In genomic region chr2:230659653-230660138, GRCh38 we compare ENCODE assay signal across 7 cellular contexts. TPM values are rescaled to one million over a fixed set of nuclear protein-coding genes. Genes with fewer than 3 reads are reported as not detected.
DNase-seq lines count a peak whose midpoint lies in the region; ATAC-seq and TF ChIP-seq lines count a peak whose summit lies in the region.
"Not testable (repeated sequence)": the region's sequence is repeated elsewhere in the genome, so short reads cannot be mapped to it uniquely, and the experiment has no call there.

No MANE protein-coding gene starts in this region.

- peak overlapping the region; percentile 37 for H3K4me3 ChIP-seq in GM06990 (replicated peaks; ENCODE audit: low read depth, low read length)
- not testable (repeated sequence) for H3K4me3 ChIP-seq in esophagus muscularis mucosa
- peak overlapping the region; percentile 25 for H3K4me3 ChIP-seq in naive thymus-derived CD4-positive, alpha-beta T cell (ENCODE audit: low read length)

- WGBS in esophagus muscularis mucosa = 83% methylated on average over 14 of the region's 15 CpGs

- TF ChIP-seq POLR2A in esophagus muscularis mucosa (IDR thresholded peaks at IDR 0.05; ENCODE audit: low read depth) = not testable (repeated sequence)

- H3K4me3 Mint-ChIP-seq in T-cell = peak overlapping the region in 2 of 3 donors; percentile 24 to 71
- peak overlapping the region; percentile 79 for H3K4me3 Mint-ChIP-seq in activated T-cell treated with anti-CD3 and anti-CD28 coated beads, Interleukin-2, amount 50 U/mL, for 24 hours
- H3K4me3 Mint-ChIP-seq in activated naive CD8-positive, alpha-beta T cell treated with anti-CD3 and anti-CD28 coated beads, Interleukin-2, amount 50 U/mL, for 24 hours = peak overlapping the region; percentile 71
- H3K4me3 Mint-ChIP-seq in naive thymus-derived CD4-positive, alpha-beta T cell = peak overlapping the region in 8 of 10 donors; percentile 66 to 92 (median 78)
- H3K4me3 Mint-ChIP-seq in stimulated activated memory B cell treated with anti-CD40 and anti-IgM and Interleukin-4, amounts not matched to agents 10 μg/mL and 1 μg/mL and 100 μg/mL, for 72 hours = not testable (repeated sequence)

- not testable (repeated sequence) for H3K27me3 ChIP-seq in GM06990 (replicated peaks; ENCODE audit: control insufficient read depth, insufficient read depth, low read length); esophagus muscularis mucosa; naive thymus-derived CD4-positive, alpha-beta T cell (ENCODE audit: control insufficient read depth in 2 of 2, insufficient read depth in 2 of 2, low read length in 2 of 2)

- not testable (repeated sequence) for H3K36me3 ChIP-seq in GM06990 (ENCODE audit: control insufficient read depth, insufficient read depth, low read length); esophagus muscularis mucosa; naive thymus-derived CD4-positive, alpha-beta T cell (ENCODE audit: control insufficient read depth in 2 of 3, insufficient read depth in 3 of 3, low read length in 3 of 3)

- DNase-seq in GM06990 (ENCODE audit: extremely low read depth, insufficient read length); T-cell; activated T-cell treated with anti-CD3 and anti-CD28 coated beads, Interleukin-2, amount 50 U/mL, for 24 hours; activated naive CD8-positive, alpha-beta T cell treated with anti-CD3 and anti-CD28 coated beads, Interleukin-2, amount 50 U/mL, for 24 hours; esophagus muscularis mucosa (ENCODE audit: extremely low spot score); naive thymus-derived CD4-positive, alpha-beta T cell: not testable (repeated sequence)

- H3K4me1 ChIP-seq in esophagus muscularis mucosa = peaks cover 0 to 13% (median 6%) of the 10 kb centered on the region in 4 donors
- H3K4me1 ChIP-seq in naive thymus-derived CD4-positive, alpha-beta T cell (ENCODE audit: control insufficient read depth in 2 of 2, insufficient read depth in 2 of 2, low read length in 2 of 2) = peaks cover 69 to 71% of the 10 kb centered on the region in 2 donors

- H3K27ac Mint-ChIP-seq in T-cell = peak overlapping the region; percentile 85 to 93
- H3K27ac Mint-ChIP-seq in activated T-cell treated with anti-CD3 and anti-CD28 coated beads, Interleukin-2, amount 50 U/mL, for 24 hours = peak overlapping the region; percentile 97
- peak overlapping the region; percentile 94 for H3K27ac Mint-ChIP-seq in activated naive CD8-positive, alpha-beta T cell treated with anti-CD3 and anti-CD28 coated beads, Interleukin-2, amount 50 U/mL, for 24 hours
- H3K27ac Mint-ChIP-seq in naive thymus-derived CD4-positive, alpha-beta T cell = peak overlapping the region; percentile 63 to 98 (median 84)
- peak overlapping the region; percentile 89 for H3K27ac Mint-ChIP-seq in stimulated activated memory B cell treated with anti-CD40 and anti-IgM and Interleukin-4, amounts not matched to agents 10 μg/mL and 1 μg/mL and 100 μg/mL, for 72 hours

- not testable (repeated sequence) for H3K9me3 Mint-ChIP-seq in T-cell; activated T-cell treated with anti-CD3 and anti-CD28 coated beads, Interleukin-2, amount 50 U/mL, for 24 hours; activated naive CD8-positive, alpha-beta T cell treated with anti-CD3 and anti-CD28 coated beads, Interleukin-2, amount 50 U/mL, for 24 hours; naive thymus-derived CD4-positive, alpha-beta T cell; stimulated activated memory B cell treated with anti-CD40 and anti-IgM and Interleukin-4, amounts not matched to agents 10 μg/mL and 1 μg/mL and 100 μg/mL, for 72 hours

- intact Hi-C loops in esophagus muscularis mucosa (cut with DNase I) = not testable (repeated sequence)
- intact Hi-C loops in naive thymus-derived CD4-positive, alpha-beta T cell (cut with micrococcal nuclease) = loop anchor here in 1 of 2 donors (1.0 to 5.0 kb wide), 6 partner anchors 15 to 432 kb away; partner anchors contain the start of genes CAB39, SP100 and SP140

- not testable (repeated sequence) for H3K36me3 Mint-ChIP-seq in T-cell; activated T-cell treated with anti-CD3 and anti-CD28 coated beads, Interleukin-2, amount 50 U/mL, for 24 hours (ENCODE audit: low read depth); activated naive CD8-positive, alpha-beta T cell treated with anti-CD3 and anti-CD28 coated beads, Interleukin-2, amount 50 U/mL, for 24 hours (ENCODE audit: low read depth); stimulated activated memory B cell treated with anti-CD40 and anti-IgM and Interleukin-4, amounts not matched to agents 10 μg/mL and 1 μg/mL and 100 μg/mL, for 72 hours
- peaks cover 0 to 19% (median 0%) of the 10 kb centered on the region in 5 donors for H3K36me3 Mint-ChIP-seq in naive thymus-derived CD4-positive, alpha-beta T cell

- peaks cover 89 to 92% (median 89%) of the 10 kb centered on the region in 3 donors for H3K4me1 Mint-ChIP-seq in T-cell
- H3K4me1 Mint-ChIP-seq in activated T-cell treated with anti-CD3 and anti-CD28 coated beads, Interleukin-2, amount 50 U/mL, for 24 hours (ENCODE audit: low read depth) = peaks cover 95% of the 10 kb centered on the region
- peaks cover 97% of the 10 kb centered on the region for H3K4me1 Mint-ChIP-seq in activated naive CD8-positive, alpha-beta T cell treated with anti-CD3 and anti-CD28 coated beads, Interleukin-2, amount 50 U/mL, for 24 hours
- peaks cover 67 to 90% (median 87%) of the 10 kb centered on the region in 7 donors for H3K4me1 Mint-ChIP-seq in naive thymus-derived CD4-positive, alpha-beta T cell
- peaks cover 86% of the 10 kb centered on the region for H3K4me1 Mint-ChIP-seq in stimulated activated memory B cell treated with anti-CD40 and anti-IgM and Interleukin-4, amounts not matched to agents 10 μg/mL and 1 μg/mL and 100 μg/mL, for 72 hours

- ATAC-seq in T-cell (replicated peaks in 1 of 4); activated naive CD8-positive, alpha-beta T cell treated with anti-CD3 and anti-CD28 coated beads, Interleukin-2, amount 50 U/mL, for 24 hours; naive thymus-derived CD4-positive, alpha-beta T cell; stimulated activated memory B cell treated with anti-CD40 and anti-IgM and Interleukin-4, amounts not matched to agents 10 μg/mL and 1 μg/mL and 100 μg/mL, for 72 hours: not testable (repeated sequence)

- TF ChIP-seq CTCF in GM06990 (IDR thresholded peaks at IDR 0.05; ENCODE audit: insufficient read depth, low read length, poor library complexity, severe bottlenecking); esophagus muscularis mucosa (IDR thresholded peaks at IDR 0.05): not testable (repeated sequence)

- H3K9me3 ChIP-seq in esophagus muscularis mucosa; naive thymus-derived CD4-positive, alpha-beta T cell (ENCODE audit: control insufficient read depth in 2 of 3, low read length in 3 of 3): not testable (repeated sequence)

- not testable (repeated sequence) for H3K27me3 Mint-ChIP-seq in T-cell; activated T-cell treated with anti-CD3 and anti-CD28 coated beads, Interleukin-2, amount 50 U/mL, for 24 hours; activated naive CD8-positive, alpha-beta T cell treated with anti-CD3 and anti-CD28 coated beads, Interleukin-2, amount 50 U/mL, for 24 hours; naive thymus-derived CD4-positive, alpha-beta T cell; stimulated activated memory B cell treated with anti-CD40 and anti-IgM and Interleukin-4, amounts not matched to agents 10 μg/mL and 1 μg/mL and 100 μg/mL, for 72 hours

- CTCF ChIA-PET in T-cell (lab: Charles Lee) = interaction anchor here in 1 of 2 donors (0.9 to 1.3 kb wide), 3 partner anchors 16 to 55 kb away, joined by 3 read pairs; partner anchors contain the start of gene CAB39
- CTCF ChIA-PET in naive thymus-derived CD4-positive, alpha-beta T cell (lab: Charles Lee) = interaction anchor here (1.3 kb wide), 1 partner anchor 55 kb away, joined by 4 read pairs; no protein-coding TSS in a partner anchor

- POLR2A ChIA-PET in T-cell (lab: Charles Lee) = interaction anchor here in 1 of 2 donors (0.5 kb wide), 1 partner anchor 738 kb away, joined by 3 read pairs; the partner anchor contains the start of gene TRIP12
- POLR2A ChIA-PET in naive thymus-derived CD4-positive, alpha-beta T cell (lab: Charles Lee) = interaction anchor here (1.9 kb wide), 1 partner anchor 16 kb away, joined by 10 read pairs; no protein-coding TSS in a partner anchor

- H3K27ac ChIP-seq in esophagus muscularis mucosa (replicated peaks in 1 of 4) = peak overlapping the region; percentile 27 to 53 (median 48)
- H3K27ac ChIP-seq in naive thymus-derived CD4-positive, alpha-beta T cell (ENCODE audit: low read depth, low read length) = peak overlapping the region; percentile 48

- not testable (repeated sequence) for TF ChIP-seq EP300 in esophagus muscularis mucosa (IDR thresholded peaks at IDR 0.05)

RNA-seq across cellular contexts. Expression of gene CAB39, which starts 52.9 kb away (rescaled TPM):
- 100 to 1,000 TPM in 1 of 5 donors, 10 to 100 TPM in 4; 91.7 to 102 (median 96.7) TPM for total RNA-seq in T-cell
- total RNA-seq in esophagus muscularis mucosa = 100 to 1,000 TPM in 1 of 4 donors, 10 to 100 TPM in 3; 73.6 to 105 (median 83.9) TPM
- total RNA-seq in naive thymus-derived CD4-positive, alpha-beta T cell = 100 to 1,000 TPM in 2 of 5 experiments, 10 to 100 TPM in 3; 71.0 to 186 (median 95.4) TPM
- 10 to 100 TPM; 73.1 to 79.4 TPM for polyA plus RNA-seq in naive thymus-derived CD4-positive, alpha-beta T cell
